In the genomic region with DNA sequence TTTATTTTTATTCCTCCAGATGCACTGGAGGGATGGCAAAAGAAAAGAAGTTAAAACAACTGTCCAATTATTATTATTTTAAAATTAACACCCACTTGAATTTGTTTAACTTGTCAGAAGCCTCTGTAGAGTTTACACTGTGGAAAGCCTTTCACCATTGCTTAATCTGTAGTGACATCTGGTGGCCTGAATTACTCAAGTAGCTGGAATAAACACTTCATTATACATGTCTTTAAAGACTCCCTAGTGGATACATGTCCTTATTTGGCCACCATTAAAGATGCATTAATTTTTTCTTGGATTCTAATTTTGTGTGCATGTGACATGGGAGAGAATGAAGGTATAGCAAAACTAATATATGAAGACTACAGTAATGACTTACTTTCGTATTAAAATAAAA, we compare ENCODE assay signal across 8 cellular contexts.
DNase-seq lines count a peak whose midpoint lies in the region; ATAC-seq, FAIRE-seq and TF ChIP-seq lines count a peak whose summit lies in the region.

No MANE protein-coding gene starts in this region.

- H3K4me2 ChIP-seq in GM12878 (ENCODE audit: control insufficient read depth, insufficient read depth): no peak overlapping the region

- H3K4me1 Mint-ChIP-seq in activated T-cell treated with anti-CD3 and anti-CD28 coated beads, Interleukin-2, amount 50 U/mL, for 72 hours (ENCODE audit: low read depth): no peaks in the 10 kb centered on the region

- intact Hi-C loops in GM12878 (cut with micrococcal nuclease; ENCODE audit: unreplicated experiment): loop anchor here (1.0 to 10.0 kb wide), 2 partner anchors 512 to 1529 kb away; no protein-coding TSS in a partner anchor

- H3K27ac ChIP-seq in GM12878 (ENCODE audit: control insufficient read depth, insufficient read depth) (no peak overlapping the region), liver (ENCODE audit: low read depth in 1 of 2, low read length in 2 of 2) (no peak overlapping the region)

- H3K9me3 Mint-ChIP-seq in activated T-cell treated with anti-CD3 and anti-CD28 coated beads, Interleukin-2, amount 50 U/mL, for 72 hours: peaks cover 0 to 8% of the 10 kb centered on the region in 2 donors

- no peaks in the 10 kb centered on the region for H4K20me1 ChIP-seq in GM12878 (ENCODE audit: control insufficient read depth, insufficient read depth)

- H3K9me3 ChIP-seq in GM12878 (replicated peaks; ENCODE audit: control insufficient read depth, insufficient read depth, low read length): no peaks in the 10 kb centered on the region
- no peaks in the 10 kb centered on the region for H3K9me3 ChIP-seq in liver (ENCODE audit: control insufficient read depth in 4 of 4, low read length in 3 of 4)

- no peaks in the 10 kb centered on the region for H3K27me3 Mint-ChIP-seq in activated T-cell treated with anti-CD3 and anti-CD28 coated beads, Interleukin-2, amount 50 U/mL, for 72 hours (ENCODE audit: low read depth)

- no peak overlapping the region for H3K4me3 Mint-ChIP-seq in activated T-cell treated with anti-CD3 and anti-CD28 coated beads, Interleukin-2, amount 50 U/mL, for 72 hours

- TF ChIP-seq CTCF in AG10803 (conservative IDR thresholded peaks at IDR 0.05; ENCODE audit: low read length) (peak; percentile 21), GM12878 (IDR thresholded peaks at IDR 0.05 in 2 of 3, conservative IDR thresholded peaks at IDR 0.05 in 1 of 3; ENCODE audit: control insufficient read depth in 2 of 3, extremely low read depth in 1 of 3, insufficient read depth in 1 of 3, low read depth in 3 of 3, low read length in 3 of 3) (peak; percentile 23 to 58 (median 29); a peak in 4 of 6 replicates), liver (IDR thresholded peaks at IDR 0.05; ENCODE audit: low read depth, low read length, missing input control) (peak; percentile 44)

- CTCF ChIA-PET in GM12878 (lab: Yijun Ruan, JAX): interaction anchor here (0.7 to 1.1 kb wide), 4 partner anchors 9 to 1528 kb away, joined by 3 to 5 read pairs (median 4); no protein-coding TSS in a partner anchor

- no peak for TF ChIP-seq EP300 in GM12878 (IDR thresholded peaks at IDR 0.05; ENCODE audit: borderline replicate concordance in 1 of 2, control insufficient read depth in 1 of 2, low read depth in 2 of 2, low read length in 2 of 2)

- POLR2A ChIA-PET in GM12878 (lab: Charles Lee): no interaction called here

- H2AFZ ChIP-seq in GM12878 (ENCODE audit: control insufficient read depth, low read depth, low read length): no peak overlapping the region

- TF ChIP-seq RAD21 in GM12878 (IDR thresholded peaks at IDR 0.05; ENCODE audit: insufficient read depth, low read depth, low read length) (peak; percentile 78), liver (IDR thresholded peaks at IDR 0.05) (peak; percentile 77 to 79)

- H3K4me1 ChIP-seq in GM12878 (ENCODE audit: control insufficient read depth, insufficient read depth, low read length) (no peaks in the 10 kb centered on the region), liver (ENCODE audit: control insufficient read depth in 4 of 4, insufficient read depth in 4 of 4, low read length in 3 of 4) (no peaks in the 10 kb centered on the region)

- no peaks in the 10 kb centered on the region for H3K27me3 ChIP-seq in GM12878 (replicated peaks in 1 of 2; ENCODE audit: control insufficient read depth in 2 of 2, insufficient read depth in 2 of 2, low read length in 1 of 2)
- H3K27me3 ChIP-seq in liver (ENCODE audit: control insufficient read depth in 4 of 4, insufficient read depth in 4 of 4, low read length in 3 of 4): no peaks in the 10 kb centered on the region

- in situ Hi-C loops in GM12878 (cut with MboI): loop anchor here (25.0 kb wide), 1 partner anchor 1525 kb away; no protein-coding TSS in a partner anchor

- no TSS peak for BruUV-seq in GM12878 (replicated peaks; lab: Mats Ljungman, UMichigan)

- H3K27ac Mint-ChIP-seq in activated T-cell treated with anti-CD3 and anti-CD28 coated beads, Interleukin-2, amount 50 U/mL, for 72 hours: no peak overlapping the region

- SMC1A ChIA-PET in GM12878 (lab: Charles Lee; ENCODE audit: uncharacterized antibody, unreplicated experiment): interaction anchor here (0.6 kb wide), 1 partner anchor 922 kb away, joined by 4 read pairs; no protein-coding TSS in a partner anchor

- peak; percentile 84 for ATAC-seq in GM19035 (IDR thresholded peaks at IDR 0.05; ENCODE audit: unreplicated experiment)
- ATAC-seq in GM12878: peak; percentile 81
- ATAC-seq in activated T-cell treated with anti-CD3 and anti-CD28 coated beads, Interleukin-2, amount 50 U/mL, for 72 hours (replicated peaks in 1 of 2): no peak
- no peak for ATAC-seq in HG03139 (IDR thresholded peaks at IDR 0.05; ENCODE audit: unreplicated experiment)
- ATAC-seq in HG03025 (IDR thresholded peaks at IDR 0.05; ENCODE audit: low FRiP score, unreplicated experiment): no peak

- no peaks in the 10 kb centered on the region for H3K79me2 ChIP-seq in GM12878 (ENCODE audit: control insufficient read depth, insufficient read depth, low read length)

- no peak for TF ChIP-seq POLR2A in GM12878 (IDR thresholded peaks at IDR 0.05; ENCODE audit: low read depth, low read length)

- DNase-seq in AG10803 (ENCODE audit: low read depth) (peak; percentile 0), NCI-H1694 treated with DMSO at 0.1 percent for 48 hours (lab: John Stamatoyannopoulos, UW) (peak; percentile 9), GM12878 (ENCODE audit: low read depth, low spot score) (no peak)
- DNase-seq in activated T-cell treated with anti-CD3 and anti-CD28 coated beads, Interleukin-2, amount 50 U/mL, for 72 hours: no peak

- no peak for FAIRE-seq in GM12878 (lab: Jason Lieb, UNC)

- H3K4me3 ChIP-seq in AG10803 (ENCODE audit: low read length) (no peak overlapping the region), GM12878 (no peak overlapping the region), liver (ENCODE audit: low read depth in 1 of 3, low read length in 3 of 3) (no peak overlapping the region)

- H3K36me3 Mint-ChIP-seq in activated T-cell treated with anti-CD3 and anti-CD28 coated beads, Interleukin-2, amount 50 U/mL, for 72 hours (ENCODE audit: insufficient read depth in 2 of 2): no peaks in the 10 kb centered on the region

- H3K36me3 ChIP-seq in GM12878 (ENCODE audit: control insufficient read depth in 2 of 2, insufficient read depth in 2 of 2, low read length in 1 of 2): no peaks in the 10 kb centered on the region
- no peaks in the 10 kb centered on the region for H3K36me3 ChIP-seq in liver (ENCODE audit: control insufficient read depth in 4 of 4, insufficient read depth in 3 of 4, low read depth in 1 of 4, low read length in 3 of 4)

- RAD21 ChIA-PET in GM12878 (lab: Charles Lee; ENCODE audit: unreplicated experiment): no interaction called here

- WGBS in GM12878 (ENCODE audit: insufficient coverage, insufficient replicate concordance, low lambda C conversion rate, missing lambda C conversion rate): 19% methylated on average over 1 of the region's 1 CpG
- WGBS in liver: 76% methylated on average over 1 of the region's 1 CpG

- no peak overlapping the region for H3K9ac ChIP-seq in GM12878 (ENCODE audit: control insufficient read depth, insufficient read depth, low read length)
- no peak overlapping the region for H3K9ac ChIP-seq in liver (ENCODE audit: low read depth in 1 of 2, low read length in 2 of 2)

TF ChIP-seq in GM12878, 131 proteins besides CTCF, POLR2A, EP300 and RAD21:
- TF ChIP-seq KAT2A (conservative IDR thresholded peaks at IDR 0.05; ENCODE audit: control insufficient read depth, low read depth, low read length) (no peak), SMC3 (IDR thresholded peaks at IDR 0.05; ENCODE audit: borderline replicate concordance, low read length) (peak; percentile 50; the same call in 1 of the 2 replicates)
TF ChIP-seq in GM12878: peak in this region for 1.

TF ChIP-seq in liver, 16 proteins besides CTCF, POLR2A, EP300 and RAD21:
- TF ChIP-seq YY1 (IDR thresholded peaks at IDR 0.05): no peak
- TF ChIP-seq SP1 (IDR thresholded peaks at IDR 0.05): no peak

Comparison
In these comparisons a context has a peak if more than half of its experiments do, and no peak if none do; other contexts are left out.
1. DNase-seq: peak in AG10803 (single experiment) and NCI-H1694 treated with DMSO at 0.1 percent for 48 hours (single experiment); none in GM12878 (single experiment) and activated T-cell treated with anti-CD3 and anti-CD28 coated beads, Interleukin-2, amount 50 U/mL, for 72 hours (0 of 2).
2. ATAC-seq: peak in GM19035 (single experiment) and GM12878 (single experiment); none in activated T-cell treated with anti-CD3 and anti-CD28 coated beads, Interleukin-2, amount 50 U/mL, for 72 hours (0 of 2), HG03139 (single experiment) and HG03025 (single experiment).
3. Peak in every context shown above with its lines, with median percentiles within 50 percentile points of each other: CTCF ChIP-seq.